11 cellular contexts compared by ENCODE assay signal in the genomic region with DNA sequence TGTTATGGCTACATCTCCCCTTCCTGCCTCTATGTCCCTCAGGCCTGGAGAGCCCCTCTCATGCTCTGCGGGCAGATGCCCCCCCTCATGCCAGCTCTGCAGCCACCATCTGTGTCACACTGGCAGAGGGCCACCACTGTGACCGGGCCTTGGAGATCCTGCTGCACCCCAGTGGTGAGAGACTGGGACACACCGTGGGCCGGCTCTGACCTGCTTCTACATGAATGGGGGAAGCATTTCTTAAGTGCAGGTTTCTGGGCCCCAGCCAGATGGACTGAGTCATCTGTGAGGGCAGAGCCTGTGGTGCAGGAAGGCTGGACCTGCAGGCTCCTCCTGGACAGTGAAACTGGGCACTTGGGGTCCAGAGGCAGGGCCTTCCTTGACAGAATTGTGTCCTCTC. TPM values are rescaled to one million over a fixed set of nuclear protein-coding genes. Genes with fewer than 3 reads are reported as not detected.
A peak's percentile ranks its signal among the peaks of the same experiment; 100 is the strongest.
DNase-seq lines count a peak whose midpoint lies in the region; ATAC-seq and TF ChIP-seq lines count a peak whose summit lies in the region.
"Had no signal": no experiment of that assay in that cellular context is flagged by ENCODE, and none has a peak within 500 bp of the region (broad histone marks: within the 10 kb centered on the region; RNA-seq: fewer than 3 reads in every experiment).

No MANE protein-coding gene starts in this region.

- TF ChIP-seq POLR2A in lower leg skin (IDR thresholded peaks at IDR 0.05): no peak

- no peaks in the 10 kb centered on the region for H3K79me2 ChIP-seq in SK-N-SH (ENCODE audit: insufficient read depth)

- H3K27me3 Mint-ChIP-seq in activated T-helper 2 cell treated with anti-CD3 and anti-CD28 coated beads, Interferon-gamma antibody, Interleukin-2, Interleukin-4, amounts not matched to agents 10 μg/mL and 5 μg/mL and 100 μg/mL, durations not matched to agents 14 hours and 24 hours and 36 hours (ENCODE audit: low read depth): peaks cover 22% of the 10 kb centered on the region
- H3K27me3 Mint-ChIP-seq in activated naive CD8-positive, alpha-beta T cell treated with anti-CD3 and anti-CD28 coated beads, Interleukin-2, amount 50 U/mL, for 24 hours: peaks cover 25% of the 10 kb centered on the region

- DNase-seq in Right ventricle myocardium inferior (ENCODE audit: missing footprints) (no peak), right atrium auricular region (ENCODE audit: low spot score) (no peak), SK-N-SH (peak; percentile 91), foreskin keratinocyte (peak; percentile 46 to 76), ureter (ENCODE audit: low spot score) (peak; percentile 87), lower leg skin (ENCODE audit: low spot score in 2 of 2) (no peak)
- no peak for DNase-seq in activated T-helper 2 cell treated with anti-CD3 and anti-CD28 coated beads, Interferon-gamma antibody, Interleukin-2, Interleukin-4, amounts not matched to agents 10 μg/mL and 5 μg/mL and 100 μg/mL, durations not matched to agents 14 hours and 24 hours and 36 hours (ENCODE audit: low spot score)
- DNase-seq in activated naive CD8-positive, alpha-beta T cell treated with anti-CD3 and anti-CD28 coated beads, Interleukin-2, amount 50 U/mL, for 24 hours: no peak
- DNase-seq: colonic mucosa had no signal

- H3K27me3 ChIP-seq in right atrium auricular region (peaks cover 15 to 22% of the 10 kb centered on the region in 2 donors), SK-N-SH (ENCODE audit: insufficient read depth) (peaks cover 27% of the 10 kb centered on the region), foreskin keratinocyte (peaks cover 48% of the 10 kb centered on the region)

- TF ChIP-seq EP300 in SK-N-SH (IDR thresholded peaks at IDR 0.05; ENCODE audit: borderline replicate concordance in 1 of 2, low read depth in 1 of 2, low read length in 1 of 2): no peak; a peak in 1 of 4 replicates

- H3K36me3 ChIP-seq in right atrium auricular region (no peaks in the 10 kb centered on the region), SK-N-SH (replicated peaks in 1 of 2; ENCODE audit: control insufficient read depth in 1 of 2, insufficient read depth in 2 of 2, low read length in 1 of 2) (no peaks in the 10 kb centered on the region)
- H3K36me3 ChIP-seq: colonic mucosa had no signal

- H3K9me3 ChIP-seq in right atrium auricular region (no peaks in the 10 kb centered on the region), SK-N-SH (no peaks in the 10 kb centered on the region)
- H3K9me3 ChIP-seq: colonic mucosa had no signal

- TF ChIP-seq RAD21 in SK-N-SH (IDR thresholded peaks at IDR 0.05; ENCODE audit: low read length): peak; percentile 68

- H3K27ac ChIP-seq in right atrium auricular region: no peak overlapping the region
- H3K27ac ChIP-seq in SK-N-SH (ENCODE audit: low read depth in 2 of 2, low read length in 1 of 2): peak overlapping the region in 1 of 2 experiments; percentile 39; a peak in 1 of 4 replicates
- H3K27ac ChIP-seq in foreskin keratinocyte: no peak overlapping the region
- H3K27ac ChIP-seq: C4-2B, colonic mucosa had no signal

- ATAC-seq in Right ventricle myocardium inferior (peak; percentile 5), foreskin keratinocyte (peak; percentile 68)
- no peak for ATAC-seq in activated naive CD8-positive, alpha-beta T cell treated with anti-CD3 and anti-CD28 coated beads, Interleukin-2, amount 50 U/mL, for 24 hours

- CTCF ChIA-PET in SK-N-SH (lab: Yijun Ruan, JAX): interaction anchor here (0.9 to 2.6 kb wide), 9 partner anchors 10 to 338 kb away, joined by 3 to 8 read pairs (median 4); a partner anchor contains a TSS

- no peaks in the 10 kb centered on the region for H3K9me3 Mint-ChIP-seq in activated T-helper 2 cell treated with anti-CD3 and anti-CD28 coated beads, Interferon-gamma antibody, Interleukin-2, Interleukin-4, amounts not matched to agents 10 μg/mL and 5 μg/mL and 100 μg/mL, durations not matched to agents 14 hours and 24 hours and 36 hours
- no peaks in the 10 kb centered on the region for H3K9me3 Mint-ChIP-seq in activated naive CD8-positive, alpha-beta T cell treated with anti-CD3 and anti-CD28 coated beads, Interleukin-2, amount 50 U/mL, for 24 hours

- POLR2A ChIA-PET in SK-N-SH (lab: Yijun Ruan, JAX): no interaction called here

- intact Hi-C loops in Right ventricle myocardium inferior (cut with DNase I): no loop called here
- intact Hi-C loops in lower leg skin (cut with DNase I; ENCODE audit: low total_unique reads): no loop called here
- intact Hi-C loops in activated T-helper 2 cell treated with anti-CD3 and anti-CD28 coated beads, Interferon-gamma antibody, Interleukin-2, Interleukin-4, amounts not matched to agents 10 μg/mL and 5 μg/mL and 100 μg/mL, durations not matched to agents 14 hours and 24 hours and 36 hours (cut with micrococcal nuclease): no loop called here

- H3K4me2 ChIP-seq in SK-N-SH: 0 out of 2 replicates have a peak overlapping the region, but pooled peaks have one; percentile 17

- H3K4me3 Mint-ChIP-seq in activated T-helper 2 cell treated with anti-CD3 and anti-CD28 coated beads, Interferon-gamma antibody, Interleukin-2, Interleukin-4, amounts not matched to agents 10 μg/mL and 5 μg/mL and 100 μg/mL, durations not matched to agents 14 hours and 24 hours and 36 hours (ENCODE audit: low read depth): no peak overlapping the region
- H3K4me3 Mint-ChIP-seq in activated naive CD8-positive, alpha-beta T cell treated with anti-CD3 and anti-CD28 coated beads, Interleukin-2, amount 50 U/mL, for 24 hours: no peak overlapping the region

- no peaks in the 10 kb centered on the region for H3K36me3 Mint-ChIP-seq in activated T-helper 2 cell treated with anti-CD3 and anti-CD28 coated beads, Interferon-gamma antibody, Interleukin-2, Interleukin-4, amounts not matched to agents 10 μg/mL and 5 μg/mL and 100 μg/mL, durations not matched to agents 14 hours and 24 hours and 36 hours (ENCODE audit: low read depth)
- H3K36me3 Mint-ChIP-seq in activated naive CD8-positive, alpha-beta T cell treated with anti-CD3 and anti-CD28 coated beads, Interleukin-2, amount 50 U/mL, for 24 hours (ENCODE audit: low read depth): no peaks in the 10 kb centered on the region

- no peak overlapping the region for H2AFZ ChIP-seq in SK-N-SH (ENCODE audit: low read depth)

- H4K20me1 ChIP-seq in SK-N-SH (ENCODE audit: insufficient read depth): no peaks in the 10 kb centered on the region

- no peak overlapping the region for H3K4me3 ChIP-seq in right atrium auricular region
- H3K4me3 ChIP-seq in SK-N-SH (ENCODE audit: low read depth in 2 of 2, low read length in 1 of 2): no peak overlapping the region
- H3K4me3 ChIP-seq in lower leg skin (ENCODE audit: low read depth, poor library complexity, severe bottlenecking): no peak overlapping the region
- H3K4me3 ChIP-seq: colonic mucosa had no signal

- H3K9ac ChIP-seq in SK-N-SH: no peak overlapping the region

- peaks cover 0 to 18% of the 10 kb centered on the region in 2 donors for H3K4me1 ChIP-seq in right atrium auricular region
- peaks cover 0 to 22% of the 10 kb centered on the region in 2 experiments; a peak in 2 of 4 replicates for H3K4me1 ChIP-seq in SK-N-SH (ENCODE audit: control insufficient read depth in 1 of 2, insufficient read depth in 2 of 2, low read depth in 1 of 2, low read length in 1 of 2)
- no peaks in the 10 kb centered on the region for H3K4me1 ChIP-seq in foreskin keratinocyte

- peaks cover 3% of the 10 kb centered on the region for H3K4me1 Mint-ChIP-seq in activated T-helper 2 cell treated with anti-CD3 and anti-CD28 coated beads, Interferon-gamma antibody, Interleukin-2, Interleukin-4, amounts not matched to agents 10 μg/mL and 5 μg/mL and 100 μg/mL, durations not matched to agents 14 hours and 24 hours and 36 hours (ENCODE audit: low read depth)
- peaks cover 7% of the 10 kb centered on the region for H3K4me1 Mint-ChIP-seq in activated naive CD8-positive, alpha-beta T cell treated with anti-CD3 and anti-CD28 coated beads, Interleukin-2, amount 50 U/mL, for 24 hours

- TF ChIP-seq CTCF in right atrium auricular region (IDR thresholded peaks at IDR 0.05): no peak
- TF ChIP-seq CTCF in SK-N-SH (IDR thresholded peaks at IDR 0.05): peak; percentile 29
- peak; percentile 51 for TF ChIP-seq CTCF in foreskin keratinocyte (conservative IDR thresholded peaks at IDR 0.05)
- no peak for TF ChIP-seq CTCF in lower leg skin (IDR thresholded peaks at IDR 0.05)

- H3K27ac Mint-ChIP-seq in activated T-helper 2 cell treated with anti-CD3 and anti-CD28 coated beads, Interferon-gamma antibody, Interleukin-2, Interleukin-4, amounts not matched to agents 10 μg/mL and 5 μg/mL and 100 μg/mL, durations not matched to agents 14 hours and 24 hours and 36 hours: no peak overlapping the region
- no peak overlapping the region for H3K27ac Mint-ChIP-seq in activated naive CD8-positive, alpha-beta T cell treated with anti-CD3 and anti-CD28 coated beads, Interleukin-2, amount 50 U/mL, for 24 hours

- H3K9me2 ChIP-seq in SK-N-SH: no peaks in the 10 kb centered on the region

- WGBS in SK-N-SH (ENCODE audit: low lambda C conversion rate): 6% methylated on average over 4 of the region's 4 CpGs
- WGBS in lower leg skin, 2 donors: 20 to 36% methylated on average over 4 of the region's 4 CpGs

- no peaks in the 10 kb centered on the region for H3F3A ChIP-seq in SK-N-SH (replicated peaks; ENCODE audit: insufficient read depth)

RNA-seq across cellular contexts. Expression of a gene that starts 4.8 kb away (rescaled TPM):
- not detected for total RNA-seq in Right ventricle myocardium inferior
- not detected for total RNA-seq in right atrium auricular region
- 0.08 and 0.19 TPM in 2 replicates for polyA plus RNA-seq in SK-N-SH (2012; rRNA removed)
- polyA plus RNA-seq in SK-N-SH (2012; cell fraction: cytosol; rRNA removed): 0.05 and 0.20 TPM in 2 replicates
- polyA plus RNA-seq in SK-N-SH (2012; cell fraction: nucleus; rRNA removed): 0.98 and 1.8 TPM in 2 replicates
- total RNA-seq in foreskin keratinocyte: not detected in 2 replicates
- not detected in 2 replicates for polyA plus RNA-seq in foreskin keratinocyte
- total RNA-seq in ureter: not detected
- total RNA-seq in lower leg skin: not detected
- 0.11 TPM in 1 of 2 replicates, not detected in the other for total RNA-seq in activated T-helper 2 cell treated with anti-CD3 and anti-CD28 coated beads, Interferon-gamma antibody, Interleukin-2, Interleukin-4, amounts not matched to agents 10 μg/mL and 5 μg/mL and 100 μg/mL, durations not matched to agents 14 hours and 24 hours and 36 hours
- total RNA-seq: skeletal muscle tissue had no signal

RNA-seq across cellular contexts. Expression of a gene that starts 14.5 kb away (rescaled TPM):
- total RNA-seq in Right ventricle myocardium inferior (18.4 TPM), right atrium auricular region (10 to 100 TPM; 50.6 to 50.8 TPM), foreskin keratinocyte (36.8 and 38.5 TPM in 2 replicates), ureter (46.2 TPM), lower leg skin (10 to 100 TPM; 41.7 to 53.6 (median 46.2) TPM)
- polyA plus RNA-seq in SK-N-SH (2012; rRNA removed) (66.0 and 71.4 TPM in 2 replicates), foreskin keratinocyte (59.4 and 59.7 TPM in 2 replicates)
- 31.2 and 49.1 TPM in 2 replicates for polyA plus RNA-seq in SK-N-SH (2012; cell fraction: cytosol; rRNA removed)
- polyA plus RNA-seq in SK-N-SH (2012; cell fraction: nucleus; rRNA removed): 92.0 and 100 TPM in 2 replicates
- total RNA-seq in activated T-helper 2 cell treated with anti-CD3 and anti-CD28 coated beads, Interferon-gamma antibody, Interleukin-2, Interleukin-4, amounts not matched to agents 10 μg/mL and 5 μg/mL and 100 μg/mL, durations not matched to agents 14 hours and 24 hours and 36 hours: 64.0 and 66.6 TPM in 2 replicates

RNA-seq across cellular contexts. Expression of a gene that starts 15.2 kb away (rescaled TPM):
- total RNA-seq in Right ventricle myocardium inferior (1.7 TPM), right atrium auricular region (1 to 10 TPM; 2.1 TPM), foreskin keratinocyte (11.1 and 12.0 TPM in 2 replicates), ureter (3.1 TPM), lower leg skin (1 to 10 TPM; 4.3 to 7.7 (median 6.1) TPM)
- polyA plus RNA-seq in SK-N-SH (2012; rRNA removed) (7.2 and 9.3 TPM in 2 replicates), foreskin keratinocyte (13.7 and 14.5 TPM in 2 replicates)
- polyA plus RNA-seq in SK-N-SH (2012; cell fraction: cytosol; rRNA removed): 6.1 and 7.2 TPM in 2 replicates
- polyA plus RNA-seq in SK-N-SH (2012; cell fraction: nucleus; rRNA removed): 3.6 and 4.6 TPM in 2 replicates
- total RNA-seq in activated T-helper 2 cell treated with anti-CD3 and anti-CD28 coated beads, Interferon-gamma antibody, Interleukin-2, Interleukin-4, amounts not matched to agents 10 μg/mL and 5 μg/mL and 100 μg/mL, durations not matched to agents 14 hours and 24 hours and 36 hours: 9.5 and 10.6 TPM in 2 replicates

RNA-seq across cellular contexts. Expression of a gene that starts 27.1 kb away (rescaled TPM):
- total RNA-seq in Right ventricle myocardium inferior: not detected
- not detected for total RNA-seq in right atrium auricular region
- 0.89 and 2.2 TPM in 2 replicates for polyA plus RNA-seq in SK-N-SH (2012; rRNA removed)
- 1.7 and 2.4 TPM in 2 replicates for polyA plus RNA-seq in SK-N-SH (2012; cell fraction: cytosol; rRNA removed)
- polyA plus RNA-seq in SK-N-SH (2012; cell fraction: nucleus; rRNA removed): 1.2 and 1.8 TPM in 2 replicates
- 0.17 and 0.42 TPM in 2 replicates for total RNA-seq in foreskin keratinocyte
- polyA plus RNA-seq in foreskin keratinocyte: 0.91 and 0.99 TPM in 2 replicates
- not detected for total RNA-seq in ureter
- total RNA-seq in lower leg skin: not detected
- 0.18 TPM in 1 of 2 replicates, not detected in the other for total RNA-seq in activated T-helper 2 cell treated with anti-CD3 and anti-CD28 coated beads, Interferon-gamma antibody, Interleukin-2, Interleukin-4, amounts not matched to agents 10 μg/mL and 5 μg/mL and 100 μg/mL, durations not matched to agents 14 hours and 24 hours and 36 hours
- total RNA-seq: skeletal muscle tissue had no signal

RNA-seq across cellular contexts. Expression of a gene that starts 41.6 kb away (rescaled TPM):
- total RNA-seq in Right ventricle myocardium inferior (not detected), right atrium auricular region (1 to 10 TPM in 1 of 2 donors, not detected in 1; 1.6 TPM), foreskin keratinocyte (not detected in 2 replicates), ureter (0.81 TPM), lower leg skin (not detected)
- polyA plus RNA-seq in SK-N-SH (2012; rRNA removed) (0.03 and 0.16 TPM in 2 replicates), foreskin keratinocyte (not detected in 2 replicates)
- polyA plus RNA-seq in SK-N-SH (2012; cell fraction: cytosol; rRNA removed): 0.03 TPM in 1 of 2 replicates, not detected in the other
- 0.11 and 0.18 TPM in 2 replicates for polyA plus RNA-seq in SK-N-SH (2012; cell fraction: nucleus; rRNA removed)
- total RNA-seq in activated T-helper 2 cell treated with anti-CD3 and anti-CD28 coated beads, Interferon-gamma antibody, Interleukin-2, Interleukin-4, amounts not matched to agents 10 μg/mL and 5 μg/mL and 100 μg/mL, durations not matched to agents 14 hours and 24 hours and 36 hours: not detected in 2 replicates
- total RNA-seq: skeletal muscle tissue had no signal

Comparison
In these comparisons a context has a peak if more than half of its experiments do, and no peak if none do; other contexts are left out.
1. DNase-seq: peak in SK-N-SH (single experiment), foreskin keratinocyte (2 of 2) and ureter (single experiment); none in Right ventricle myocardium inferior (single experiment), right atrium auricular region (single experiment), lower leg skin (0 of 2), activated T-helper 2 cell treated with anti-CD3 and anti-CD28 coated beads, Interferon-gamma antibody, Interleukin-2, Interleukin-4, amounts not matched to agents 10 μg/mL and 5 μg/mL and 100 μg/mL, durations not matched to agents 14 hours and 24 hours and 36 hours (single experiment) and activated naive CD8-positive, alpha-beta T cell treated with anti-CD3 and anti-CD28 coated beads, Interleukin-2, amount 50 U/mL, for 24 hours (single experiment).
2. CTCF ChIP-seq: peak in SK-N-SH (single experiment) and foreskin keratinocyte (single experiment); none in right atrium auricular region (0 of 2) and lower leg skin (0 of 3).